ENCODE assay signal across 12 cellular contexts in the genomic region with DNA sequence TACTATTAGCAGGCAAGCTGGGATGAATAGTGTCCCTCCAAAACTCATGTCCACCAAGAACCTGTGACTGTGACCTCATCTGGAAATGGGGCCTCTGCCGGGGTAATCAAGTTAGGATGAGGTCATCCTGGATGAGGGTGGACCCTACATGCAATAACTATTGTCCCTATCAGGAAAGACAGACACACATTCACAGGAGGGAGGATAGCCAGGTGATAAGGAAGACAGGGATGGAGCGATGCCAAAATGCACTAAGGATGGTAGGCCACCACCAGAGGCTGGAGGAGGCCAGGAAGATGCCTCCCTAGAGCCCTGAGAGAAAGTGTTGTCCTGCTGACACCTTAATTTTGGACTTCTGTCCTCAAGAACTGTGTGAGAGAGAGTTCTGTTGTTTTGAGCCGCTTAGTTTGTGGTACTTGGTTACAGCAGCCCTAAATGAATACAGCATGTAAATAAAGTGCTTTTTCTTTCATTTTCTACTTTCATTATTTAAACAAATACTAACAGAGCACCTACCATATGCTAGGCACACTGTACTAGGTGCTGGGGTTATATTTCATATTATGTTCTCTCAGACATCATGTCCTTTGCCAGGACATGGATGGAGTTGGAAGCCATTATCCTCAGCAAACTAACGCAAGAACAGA.
DNase-seq lines count a peak whose midpoint lies in the region; ATAC-seq and TF ChIP-seq lines count a peak whose summit lies in the region.
"Had no signal": no experiment of that assay in that cellular context is flagged by ENCODE, and none has a peak within 500 bp of the region (broad histone marks: within the 10 kb centered on the region; RNA-seq: fewer than 3 reads in every experiment).

No MANE protein-coding gene starts in this region.

- no peak overlapping the region for H3K4me3 ChIP-seq in fibroblast of pulmonary artery (replicated peaks; ENCODE audit: low read depth, low read length)

- ATAC-seq in GM18517 (IDR thresholded peaks at IDR 0.05; ENCODE audit: unreplicated experiment): peak; percentile 76
- peak; percentile 69 for ATAC-seq in GM21529 (IDR thresholded peaks at IDR 0.05; ENCODE audit: unreplicated experiment)
- ATAC-seq in HG03354 (IDR thresholded peaks at IDR 0.05; ENCODE audit: poor library complexity, severe bottlenecking, unreplicated experiment): peak; percentile 79
- no peak for ATAC-seq in HG03469 (IDR thresholded peaks at IDR 0.05; ENCODE audit: unreplicated experiment)
- ATAC-seq: T-cell had no signal

- no peak for TF ChIP-seq CTCF in fibroblast of pulmonary artery (IDR thresholded peaks at IDR 0.05; ENCODE audit: low read length, missing control alignments)

- peak; percentile 13 for DNase-seq in fibroblast of pulmonary artery (ENCODE audit: low read depth)
- no peak for DNase-seq in DMS153 treated with DMSO at 0.1 percent for 48 hours (lab: John Stamatoyannopoulos, UW; ENCODE audit: unreplicated experiment)
- DNase-seq in NCI-H345 treated with DMSO at 0.1 percent for 48 hours (lab: John Stamatoyannopoulos, UW; ENCODE audit: unreplicated experiment): no peak
- DNase-seq: activated naive CD4-positive, alpha-beta T cell; MV-4-11; NCI-H82; substantia nigra; T-cell had no signal
